In genomic region chr5:122515210-122515609, GRCh38 we compare ENCODE assay signal across 6 cellular contexts.
DNase-seq lines count a peak whose midpoint lies in the region; ATAC-seq and TF ChIP-seq lines count a peak whose summit lies in the region.
"Not testable (repeated sequence)": the region's sequence is repeated elsewhere in the genome, so short reads cannot be mapped to it uniquely, and the experiment has no call there.

No MANE protein-coding gene starts in this region.

- CTCF ChIA-PET in Caco-2 (lab: Charles Lee); Panc1 (lab: Charles Lee); WTC11 (lab: Charles Lee): not testable (repeated sequence)

- DNase-seq in Caco-2 (peak; percentile 46 to 47), ELF-1 (ENCODE audit: low read depth, low spot score) (peak; percentile 66), left colon (peak in 1 of 2 donors; percentile 8), mucosa of descending colon (peak in 2 of 3 donors; percentile 5 to 42)
- not testable (repeated sequence) for DNase-seq in Panc1 (ENCODE audit: low read depth, low spot score); WTC11 (ENCODE audit: low spot score)

- not testable (repeated sequence) for H3K27me3 Mint-ChIP-seq in Caco-2 (ENCODE audit: insufficient read depth, unreplicated experiment); WTC11 (ENCODE audit: low read depth)

- H3K9me3 Mint-ChIP-seq in Caco-2 (ENCODE audit: unreplicated experiment); WTC11: not testable (repeated sequence)

- not testable (repeated sequence) for BruUV-seq in Caco-2 (replicated peaks; lab: Mats Ljungman, UMichigan); Panc1 (replicated peaks; lab: Mats Ljungman, UMichigan)

- intact Hi-C loops in Caco-2 (cut with micrococcal nuclease; ENCODE audit: unreplicated experiment) (loop anchor here (5.0 kb wide), 1 partner anchor 642 kb away; no protein-coding TSS in a partner anchor), Panc1 (cut with micrococcal nuclease; ENCODE audit: unreplicated experiment) (loop anchor here (5.0 to 10.0 kb wide), 3 partner anchors 490 to 852 kb away; no protein-coding TSS in a partner anchor), left colon (cut with DNase I, micrococcal nuclease) (loop anchor here in 1 of 2 donors (5.0 to 10.0 kb wide), 2 partner anchors 857 to 1100 kb away; no protein-coding TSS in a partner anchor)
- intact Hi-C loops in mucosa of descending colon (cut with DNase I, micrococcal nuclease) = not testable (repeated sequence)

- H3K4me3 ChIP-seq in Caco-2 (ENCODE audit: low read depth, low read length) (peak overlapping the region; percentile 26), Panc1 (ENCODE audit: low read depth in 2 of 2, low read length in 2 of 2) (peak overlapping the region; percentile 27 to 32)
- not testable (repeated sequence) for H3K4me3 ChIP-seq in mucosa of descending colon

- peak overlapping the region; percentile 90 for H3K27ac Mint-ChIP-seq in Caco-2 (ENCODE audit: unreplicated experiment)
- H3K27ac Mint-ChIP-seq in WTC11 = 0 out of 2 replicates have a peak overlapping the region, but pooled peaks have one; percentile 64

- not testable (repeated sequence) for H3K27me3 ChIP-seq in Caco-2 (replicated peaks; ENCODE audit: control insufficient read depth, insufficient read depth, low read length); Panc1 (ENCODE audit: control insufficient read depth, insufficient read depth, low read length)

- POLR2A ChIA-PET in Caco-2 (lab: Charles Lee); Panc1 (lab: Charles Lee); WTC11 (lab: Charles Lee): not testable (repeated sequence)

- H3K9me3 ChIP-seq in Caco-2; Panc1 (ENCODE audit: control insufficient read depth, insufficient read depth, low read depth, low read length); mucosa of descending colon: not testable (repeated sequence)

- ATAC-seq in Panc1, WTC11: not testable (repeated sequence)
- peak; percentile 65 for ATAC-seq in left colon
- peak; percentile 25 for ATAC-seq in mucosa of descending colon

- H3K36me3 Mint-ChIP-seq in Caco-2 (ENCODE audit: insufficient read depth, unreplicated experiment); WTC11: not testable (repeated sequence)

- H3K27ac ChIP-seq in Panc1 (ENCODE audit: low read length) = not testable (repeated sequence)

- H3K4me1 Mint-ChIP-seq in Caco-2 (ENCODE audit: low read depth, unreplicated experiment) = not testable (repeated sequence)
- peaks cover 11% of the 10 kb centered on the region for H3K4me1 Mint-ChIP-seq in WTC11

- not testable (repeated sequence) for TF ChIP-seq CTCF in Caco-2 (IDR thresholded peaks at IDR 0.05; ENCODE audit: insufficient read depth in 1 of 2, low read depth in 1 of 2, low read length in 1 of 2, severe bottlenecking in 1 of 2, unreplicated experiment in 1 of 2); Panc1 (IDR thresholded peaks at IDR 0.05); WTC11 (IDR thresholded peaks at IDR 0.05); mucosa of descending colon (IDR thresholded peaks at IDR 0.05)

- H3K4me3 Mint-ChIP-seq in Caco-2 (ENCODE audit: unreplicated experiment) = peak overlapping the region; percentile 91
- H3K4me3 Mint-ChIP-seq in WTC11 = peak overlapping the region; percentile 12

- H3K4me1 ChIP-seq in Caco-2; Panc1 (ENCODE audit: control insufficient read depth, insufficient read depth, low read length); mucosa of descending colon (ENCODE audit: low read depth): not testable (repeated sequence)

- in situ Hi-C loops in Panc1 (cut with HindIII; ENCODE audit: low pct_unique_long_range_greater_than_20kb, low sequenced_read_pairs) = not testable (repeated sequence)

- not testable (repeated sequence) for H3K36me3 ChIP-seq in Caco-2 (ENCODE audit: control insufficient read depth, insufficient read depth, low read length); Panc1 (ENCODE audit: control insufficient read depth, insufficient read depth, low read length); mucosa of descending colon (ENCODE audit: low read depth)
